1 cellular context compared by ENCODE assay signal in the genomic region with DNA sequence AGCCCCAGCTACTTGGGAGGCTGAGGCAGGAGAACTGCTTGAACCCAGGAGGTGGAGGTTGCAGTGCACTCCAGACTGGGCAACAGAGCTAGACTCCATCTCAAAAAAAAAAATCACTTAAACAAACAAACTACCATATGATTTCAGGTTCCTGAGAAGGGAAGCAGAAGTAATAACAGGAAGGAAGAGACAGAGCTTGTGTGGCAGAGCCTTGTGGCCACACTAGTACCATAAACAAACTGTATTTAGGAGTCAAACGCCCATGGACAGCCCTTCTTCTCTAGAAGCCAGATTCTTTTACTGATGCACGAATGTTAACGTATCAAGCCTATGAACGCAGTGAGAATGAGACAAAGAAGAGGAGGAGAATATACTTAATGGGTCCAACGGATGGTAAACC.
TF ChIP-seq lines count a peak whose summit lies in the region.

No MANE protein-coding gene starts in this region.

TF ChIP-seq in WTC11, 78 proteins besides CTCF, POLR2A, EP300 and RAD21 (continued from another document):
- TF ChIP-seq ZNF671 (CRISPR knock-in tag; IDR thresholded peaks at IDR 0.05) = no peak
- TF ChIP-seq OVOL2 (CRISPR knock-in tag; IDR thresholded peaks at IDR 0.05; ENCODE audit: borderline replicate concordance) = no peak
- TF ChIP-seq STAT6 (CRISPR knock-in tag; conservative IDR thresholded peaks at IDR 0.05; ENCODE audit: low read depth) = no peak
- no peak for TF ChIP-seq AR (CRISPR knock-in tag; IDR thresholded peaks at IDR 0.05)
- no peak for TF ChIP-seq CBFB (CRISPR knock-in tag; IDR thresholded peaks at IDR 0.05; ENCODE audit: low read depth)
- no peak for TF ChIP-seq ERG (CRISPR knock-in tag; IDR thresholded peaks at IDR 0.05)
- TF ChIP-seq, protein P1, sequence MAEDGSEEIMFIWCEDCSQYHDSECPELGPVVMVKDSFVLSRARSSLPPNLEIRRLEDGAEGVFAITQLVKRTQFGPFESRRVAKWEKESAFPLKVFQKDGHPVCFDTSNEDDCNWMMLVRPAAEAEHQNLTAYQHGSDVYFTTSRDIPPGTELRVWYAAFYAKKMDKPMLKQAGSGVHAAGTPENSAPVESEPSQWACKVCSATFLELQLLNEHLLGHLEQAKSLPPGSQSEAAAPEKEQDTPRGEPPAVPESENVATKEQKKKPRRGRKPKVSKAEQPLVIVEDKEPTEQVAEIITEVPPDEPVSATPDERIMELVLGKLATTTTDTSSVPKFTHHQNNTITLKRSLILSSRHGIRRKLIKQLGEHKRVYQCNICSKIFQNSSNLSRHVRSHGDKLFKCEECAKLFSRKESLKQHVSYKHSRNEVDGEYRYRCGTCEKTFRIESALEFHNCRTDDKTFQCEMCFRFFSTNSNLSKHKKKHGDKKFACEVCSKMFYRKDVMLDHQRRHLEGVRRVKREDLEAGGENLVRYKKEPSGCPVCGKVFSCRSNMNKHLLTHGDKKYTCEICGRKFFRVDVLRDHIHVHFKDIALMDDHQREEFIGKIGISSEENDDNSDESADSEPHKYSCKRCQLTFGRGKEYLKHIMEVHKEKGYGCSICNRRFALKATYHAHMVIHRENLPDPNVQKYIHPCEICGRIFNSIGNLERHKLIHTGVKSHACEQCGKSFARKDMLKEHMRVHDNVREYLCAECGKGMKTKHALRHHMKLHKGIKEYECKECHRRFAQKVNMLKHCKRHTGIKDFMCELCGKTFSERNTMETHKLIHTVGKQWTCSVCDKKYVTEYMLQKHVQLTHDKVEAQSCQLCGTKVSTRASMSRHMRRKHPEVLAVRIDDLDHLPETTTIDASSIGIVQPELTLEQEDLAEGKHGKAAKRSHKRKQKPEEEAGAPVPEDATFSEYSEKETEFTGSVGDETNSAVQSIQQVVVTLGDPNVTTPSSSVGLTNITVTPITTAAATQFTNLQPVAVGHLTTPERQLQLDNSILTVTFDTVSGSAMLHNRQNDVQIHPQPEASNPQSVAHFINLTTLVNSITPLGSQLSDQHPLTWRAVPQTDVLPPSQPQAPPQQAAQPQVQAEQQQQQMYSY (CRISPR knock-in tag; IDR thresholded peaks at IDR 0.05) = no peak
- TF ChIP-seq NR3C1 (CRISPR knock-in tag; conservative IDR thresholded peaks at IDR 0.05; ENCODE audit: low read depth) = no peak
